Comparison of ENCODE assay signal across 8 cellular contexts in genomic region chr14:78022059-78022458, GRCh38.
DNase-seq lines count a peak whose midpoint lies in the region; ATAC-seq and TF ChIP-seq lines count a peak whose summit lies in the region.

No MANE protein-coding gene starts in this region.

- peak; percentile 61 for TF ChIP-seq CTCF in left ventricle myocardium inferior (IDR thresholded peaks at IDR 0.05; ENCODE audit: borderline replicate concordance)

- H3K36me3 ChIP-seq in left ventricle myocardium inferior = no peaks in the 10 kb centered on the region

- ATAC-seq in GM19035 (IDR thresholded peaks at IDR 0.05; ENCODE audit: unreplicated experiment) (peak; percentile 81), HG03342 (IDR thresholded peaks at IDR 0.05; ENCODE audit: unreplicated experiment) (peak; percentile 98)

- no peak overlapping the region for H3K27ac ChIP-seq in left ventricle myocardium inferior (replicated peaks)

- H3K27me3 ChIP-seq in left ventricle myocardium inferior (ENCODE audit: low read depth) = peaks cover 9% of the 10 kb centered on the region

- H3K9me3 ChIP-seq in left ventricle myocardium inferior (replicated peaks) = no peaks in the 10 kb centered on the region

- no peak overlapping the region for H3K4me3 ChIP-seq in left ventricle myocardium inferior

- H3K4me1 ChIP-seq in left ventricle myocardium inferior = no peaks in the 10 kb centered on the region

- intact Hi-C loops in left ventricle myocardium inferior (cut with micrococcal nuclease) = no loop called here

- DNase-seq in DMS114 treated with DMSO at 0.1 percent for 48 hours (lab: John Stamatoyannopoulos, UW; ENCODE audit: unreplicated experiment) (peak; percentile 1), NCI-H2196 treated with DMSO at 0.1 percent for 48 hours (lab: John Stamatoyannopoulos, UW; ENCODE audit: unreplicated experiment) (peak; percentile 39), left ventricle myocardium inferior (peak; percentile 22), epidermal melanocyte (ENCODE audit: insufficient read length, low spot score) (no peak)
- DNase-seq in activated CD8-positive, alpha-beta memory T cell treated with anti-CD3 and anti-CD28 coated beads for 48 hours (ENCODE audit: low read depth in 2 of 3, low spot score in 2 of 3) = peak; percentile 12 to 55 (median 38)
- peak; percentile 80 for DNase-seq in stimulated activated CD4-positive, alpha-beta T cell treated with anti-CD3 and anti-CD28 coated beads, Interleukin-15, amount 100 ng/mL, for 24 hours
